Comparison of ENCODE assay signal across 9 cellular contexts in genomic region chrX:49162620-49163019, GRCh38. TPM values are rescaled to one million over a fixed set of nuclear protein-coding genes. Genes with fewer than 3 reads are reported as not detected.
A peak's percentile ranks its signal among the peaks of the same experiment; 100 is the strongest.
DNase-seq lines count a peak whose midpoint lies in the region; ATAC-seq and TF ChIP-seq lines count a peak whose summit lies in the region.
"Had no signal": no experiment of that assay in that cellular context is flagged by ENCODE, and none has a peak within 500 bp of the region (broad histone marks: within the 10 kb centered on the region; RNA-seq: fewer than 3 reads in every experiment).

TSS of gene MAGIX (plus strand) at chrX:49162758. CDS start at chrX:49162890, 132 bp downstream.

- H3K27ac Mint-ChIP-seq in activated naive CD4-positive, alpha-beta T cell treated with anti-CD3 and anti-CD28 coated beads for 36 hours, result no peak within 1 kb of the TSS
- H3K27ac Mint-ChIP-seq in activated naive CD4-positive, alpha-beta T cell treated with anti-CD3 and anti-CD28 coated beads, Interleukin-2, amount 50 U/mL, for 72 hours, result peak within 1 kb of the TSS in 1 of 2 donors; percentile 86
- H3K27ac Mint-ChIP-seq in MCF 10A (ENCODE audit: low read depth, unreplicated experiment) (peak within 1 kb of the TSS; percentile 61), type B pancreatic cell (peak within 1 kb of the TSS; percentile 65)

- no peaks in the 10 kb centered on the region for H3K9me3 Mint-ChIP-seq in activated naive CD4-positive, alpha-beta T cell treated with anti-CD3 and anti-CD28 coated beads for 36 hours
- H3K9me3 Mint-ChIP-seq in activated naive CD4-positive, alpha-beta T cell treated with anti-CD3 and anti-CD28 coated beads, Interleukin-2, amount 50 U/mL, for 72 hours, result no peaks in the 10 kb centered on the region
- H3K9me3 Mint-ChIP-seq in MCF 10A (ENCODE audit: unreplicated experiment), result no peaks in the 10 kb centered on the region
- peaks cover 5% of the 10 kb centered on the region for H3K9me3 Mint-ChIP-seq in type B pancreatic cell

- BruUV-seq in MCF 10A (replicated peaks; lab: Mats Ljungman, UMichigan), result no TSS peak

- CTCF ChIA-PET in activated naive CD4-positive, alpha-beta T cell treated with anti-CD3 and anti-CD28 coated beads for 36 hours (lab: Charles Lee), result no interaction called here
- CTCF ChIA-PET in MCF 10A (lab: Yijun Ruan, JAX), result interaction anchor here (0.5 to 0.8 kb wide), 3 partner anchors 30 to 101 kb away, joined by 3 to 5 read pairs (median 4); no protein-coding TSS in a partner anchor

- no peaks in the 10 kb centered on the region for H3K36me3 Mint-ChIP-seq in activated naive CD4-positive, alpha-beta T cell treated with anti-CD3 and anti-CD28 coated beads for 36 hours (ENCODE audit: low read depth)
- no peaks in the 10 kb centered on the region for H3K36me3 Mint-ChIP-seq in activated naive CD4-positive, alpha-beta T cell treated with anti-CD3 and anti-CD28 coated beads, Interleukin-2, amount 50 U/mL, for 72 hours
- H3K36me3 Mint-ChIP-seq in MCF 10A (ENCODE audit: insufficient read depth, unreplicated experiment) (no peaks in the 10 kb centered on the region), type B pancreatic cell (no peaks in the 10 kb centered on the region)

- H3K36me3 ChIP-seq in lower lobe of right lung, result no peaks in the 10 kb centered on the region

- no peak for ATAC-seq in activated naive CD4-positive, alpha-beta T cell treated with anti-CD3 and anti-CD28 coated beads, Interleukin-2, amount 50 U/mL, for 72 hours
- ATAC-seq in lower lobe of right lung, result peak in 1 of 2 donors; percentile 15

- no peaks in the 10 kb centered on the region for H3K27me3 ChIP-seq in lower lobe of right lung (ENCODE audit: low read depth)

- peak within 1 kb of the TSS; percentile 51 for H3K4me3 ChIP-seq in lower lobe of right lung

- peak within 1 kb of the TSS; percentile 87 for H3K27ac ChIP-seq in lower lobe of right lung

- H3K4me3 Mint-ChIP-seq in activated naive CD4-positive, alpha-beta T cell treated with anti-CD3 and anti-CD28 coated beads for 36 hours, result peak within 1 kb of the TSS; percentile 76
- H3K4me3 Mint-ChIP-seq in MCF 10A (ENCODE audit: unreplicated experiment) (peak within 1 kb of the TSS; percentile 68), type B pancreatic cell (peak within 1 kb of the TSS; percentile 84)

- POLR2A ChIA-PET in MCF 10A (lab: Yijun Ruan, JAX), result no interaction called here

- no peaks in the 10 kb centered on the region for H3K27me3 Mint-ChIP-seq in activated naive CD4-positive, alpha-beta T cell treated with anti-CD3 and anti-CD28 coated beads for 36 hours (ENCODE audit: low read depth)
- H3K27me3 Mint-ChIP-seq in MCF 10A (ENCODE audit: insufficient read depth, unreplicated experiment), result no peaks in the 10 kb centered on the region
- H3K27me3 Mint-ChIP-seq in type B pancreatic cell, result no peaks in the 10 kb centered on the region

- peaks cover 14% of the 10 kb centered on the region for H3K4me1 ChIP-seq in lower lobe of right lung

- no peaks in the 10 kb centered on the region for H3K9me3 ChIP-seq in lower lobe of right lung

- H3K4me1 Mint-ChIP-seq in activated naive CD4-positive, alpha-beta T cell treated with anti-CD3 and anti-CD28 coated beads for 36 hours (ENCODE audit: low read depth), result peaks cover 23% of the 10 kb centered on the region
- peaks cover 12% of the 10 kb centered on the region for H3K4me1 Mint-ChIP-seq in MCF 10A (ENCODE audit: insufficient read depth, unreplicated experiment)
- H3K4me1 Mint-ChIP-seq in type B pancreatic cell (ENCODE audit: unreplicated experiment), result no peaks in the 10 kb centered on the region

- TF ChIP-seq CTCF in MCF 10A (IDR thresholded peaks at IDR 0.05; ENCODE audit: unreplicated experiment), result no peak
- no peak for TF ChIP-seq CTCF in lower lobe of right lung (IDR thresholded peaks at IDR 0.05)
- no peak for TF ChIP-seq CTCF in type B pancreatic cell (conservative IDR thresholded peaks at IDR 0.05)

- intact Hi-C loops in activated naive CD4-positive, alpha-beta T cell treated with anti-CD3 and anti-CD28 coated beads for 36 hours (cut with micrococcal nuclease), result loop anchor here (5.0 to 10.0 kb wide), 2 partner anchors 88 to 205 kb away; partner anchors contain the start of genes OTUD5, PRAF2 and WDR45
- intact Hi-C loops in MCF 10A (cut with micrococcal nuclease), result no loop called here
- intact Hi-C loops in lower lobe of right lung (cut with DNase I), result no loop called here

- DNase-seq in activated naive CD4-positive, alpha-beta T cell treated with anti-CD3 and anti-CD28 coated beads for 36 hours, result no peak
- no peak for DNase-seq in activated naive CD4-positive, alpha-beta T cell treated with anti-CD3 and anti-CD28 coated beads, Interleukin-2, amount 50 U/mL, for 72 hours (ENCODE audit: low spot score in 2 of 2)
- DNase-seq in MCF 10A (ENCODE audit: unreplicated experiment), result no peak
- DNase-seq in lower lobe of right lung, result no peak
- DNase-seq in type B pancreatic cell (ENCODE audit: extremely low spot score, unreplicated experiment), result no peak
- no peak for DNase-seq in effector CD4-positive, alpha-beta T cell
- no peak for DNase-seq in dermis blood vessel endothelial cell
- DNase-seq in effector CD8-positive, alpha-beta T cell (lab: John Stamatoyannopoulos, UW), result no peak
- DNase-seq: islet precursor cell had no signal

RNA-seq across cellular contexts. Expression of gene MAGIX, which starts in this region (rescaled TPM):
- under 1 TPM; 0.25 to 0.26 TPM for total RNA-seq in activated naive CD4-positive, alpha-beta T cell treated with anti-CD3 and anti-CD28 coated beads for 36 hours
- 1 to 10 TPM; 1.2 to 3.6 TPM for total RNA-seq in activated naive CD4-positive, alpha-beta T cell treated with anti-CD3 and anti-CD28 coated beads, Interleukin-2, amount 50 U/mL, for 72 hours
- total RNA-seq in MCF 10A (2022), result 0.52 and 0.84 TPM in 2 replicates
- 6.7 TPM for total RNA-seq in lower lobe of right lung
- 4.8 and 7.0 TPM in 2 replicates for total RNA-seq in type B pancreatic cell (ENCODE audit: low replicate concordance)
- 0.68 and 0.84 TPM in 2 replicates for total RNA-seq in dermis blood vessel endothelial cell
